9 cellular contexts compared by ENCODE assay signal in the genomic region with DNA sequence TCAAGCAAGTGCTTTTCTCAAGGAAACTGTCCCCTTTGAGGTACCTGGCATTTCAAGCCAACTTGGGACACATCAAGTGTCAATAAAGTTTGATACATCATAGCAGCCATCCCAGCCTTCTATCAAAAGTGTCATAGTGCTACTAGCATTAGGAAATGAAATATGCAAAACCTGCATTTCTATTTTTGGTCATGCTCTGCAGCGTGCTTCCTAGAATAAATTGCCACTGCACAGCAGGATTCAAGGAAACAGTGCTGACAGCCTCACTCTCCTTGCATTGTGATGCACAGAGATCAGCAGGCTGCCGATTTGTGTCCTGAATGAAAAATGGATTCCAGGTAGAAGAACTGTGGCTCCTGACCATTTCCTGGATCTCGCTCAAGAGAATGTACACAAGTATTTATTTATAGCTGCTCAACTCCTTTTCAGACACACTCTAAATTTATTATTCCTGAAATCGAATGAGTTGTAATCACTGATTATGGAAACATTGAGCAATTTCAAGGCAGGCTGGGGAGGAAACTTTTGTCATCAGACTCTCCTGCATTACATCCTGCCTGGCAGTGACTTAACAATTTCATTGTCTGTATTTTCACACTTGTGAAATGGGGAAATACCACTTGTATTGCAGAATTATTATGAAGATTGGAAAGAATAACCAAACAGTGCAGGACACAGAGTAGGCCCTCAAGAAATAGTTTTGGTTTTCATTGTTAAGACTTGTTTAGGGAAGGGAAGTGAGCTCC.
A peak's percentile ranks its signal among the peaks of the same experiment; 100 is the strongest.
DNase-seq lines count a peak whose midpoint lies in the region; ATAC-seq and TF ChIP-seq lines count a peak whose summit lies in the region.
"Had no signal": no experiment of that assay in that cellular context is flagged by ENCODE, and none has a peak within 500 bp of the region (broad histone marks: within the 10 kb centered on the region; RNA-seq: fewer than 3 reads in every experiment).

No MANE protein-coding gene starts in this region.

- H3K27me3 ChIP-seq in osteoblast (ENCODE audit: insufficient read depth, low read length): no peaks in the 10 kb centered on the region

- DNase-seq in NCI-H526 treated with DMSO at 0.1 percent for 48 hours (lab: John Stamatoyannopoulos, UW) (peak; percentile 44), dermis blood vessel endothelial cell (peak; percentile 94), osteoblast (ENCODE audit: insufficient read length, low spot score, missing footprints) (no peak), NCI-H1930 (lab: John Stamatoyannopoulos, UW) (no peak), 8988T (no peak)
- no peak for DNase-seq in stimulated activated CD4-positive, alpha-beta T cell treated with anti-CD3 and anti-CD28 coated beads, Interleukin-4, amount 100 ng/mL, for 24 hours
- DNase-seq in stimulated activated CD4-positive, alpha-beta T cell treated with anti-CD3 and anti-CD28 coated beads, Interleukin-2, amount 100 ng/mL, for 24 hours: no peak
- DNase-seq: activated T-cell treated with anti-CD3 and anti-CD28 coated beads, Interleukin-2, amount 50 U/mL, for 4 hours had no signal

- peak overlapping the region; percentile 15 for H3K4me2 ChIP-seq in osteoblast (ENCODE audit: insufficient read depth, low read length)

- no peak for TF ChIP-seq CTCF in osteoblast (IDR thresholded peaks at IDR 0.05; ENCODE audit: extremely low read depth, low read depth, low read length)

- H3K9me3 ChIP-seq in osteoblast (ENCODE audit: low read depth, low read length): no peaks in the 10 kb centered on the region

- H3K79me2 ChIP-seq in osteoblast (ENCODE audit: insufficient read depth, low read length): no peaks in the 10 kb centered on the region

- peaks cover 33% of the 10 kb centered on the region for H3K4me1 ChIP-seq in osteoblast (ENCODE audit: insufficient read depth, low read length)

- no peaks in the 10 kb centered on the region for H3K36me3 ChIP-seq in osteoblast (ENCODE audit: insufficient read depth, low read length)

- no peak overlapping the region for H3K4me3 ChIP-seq in osteoblast (ENCODE audit: insufficient read depth, low read length)

- H3K27ac ChIP-seq in osteoblast (ENCODE audit: low read depth, low read length): peak overlapping the region; percentile 93

- ATAC-seq in GM18867 (IDR thresholded peaks at IDR 0.05; ENCODE audit: unreplicated experiment): peak; percentile 35
- ATAC-seq: activated T-cell treated with anti-CD3 and anti-CD28 coated beads, Interleukin-2, amount 50 U/mL, for 4 hours had no signal

- H2AFZ ChIP-seq in osteoblast (ENCODE audit: low read length): no peak overlapping the region

- H4K20me1 ChIP-seq in osteoblast (ENCODE audit: insufficient read depth, low read length): no peaks in the 10 kb centered on the region

Comparison
In these comparisons a context has a peak if more than half of its experiments do, and no peak if none do; other contexts are left out.
1. DNase-seq: peak in NCI-H526 treated with DMSO at 0.1 percent for 48 hours (single experiment) and dermis blood vessel endothelial cell (single experiment); none in osteoblast (single experiment), NCI-H1930 (0 of 2), stimulated activated CD4-positive, alpha-beta T cell treated with anti-CD3 and anti-CD28 coated beads, Interleukin-4, amount 100 ng/mL, for 24 hours (single experiment), stimulated activated CD4-positive, alpha-beta T cell treated with anti-CD3 and anti-CD28 coated beads, Interleukin-2, amount 100 ng/mL, for 24 hours (0 of 2) and 8988T (single experiment).